ENCODE assay signal across 29 cellular contexts in the genomic region with DNA sequence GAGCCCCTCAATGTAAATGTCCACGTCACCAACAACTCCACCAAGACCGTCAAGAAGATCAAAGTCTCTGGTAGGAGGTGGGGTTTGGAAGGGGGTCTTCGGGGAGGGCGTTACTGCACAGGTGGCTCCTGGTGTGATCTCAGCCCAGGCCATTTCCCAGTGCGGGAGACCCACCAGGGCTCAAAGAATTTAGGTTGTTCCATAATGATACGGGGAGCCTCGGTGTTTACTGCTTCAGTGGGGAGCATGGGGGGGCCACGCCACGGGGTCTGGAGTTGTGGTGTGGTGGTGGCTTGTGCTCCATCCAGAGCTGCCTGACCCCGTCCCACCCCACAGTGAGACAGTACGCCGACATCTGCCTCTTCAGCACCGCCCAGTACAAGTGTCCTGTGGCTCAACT. TPM values are rescaled to one million over a fixed set of nuclear protein-coding genes. Genes with fewer than 3 reads are reported as not detected.
DNase-seq lines count a peak whose midpoint lies in the region; ATAC-seq and TF ChIP-seq lines count a peak whose summit lies in the region.
"Had no signal": no experiment of that assay in that cellular context is flagged by ENCODE, and none has a peak within 500 bp of the region (broad histone marks: within the 10 kb centered on the region; RNA-seq: fewer than 3 reads in every experiment).

No MANE protein-coding gene starts in this region.

- no peak overlapping the region for H2AFZ ChIP-seq in osteoblast (ENCODE audit: low read length)
- H2AFZ ChIP-seq: GM23338 had no signal

- no peak overlapping the region for H3K4me2 ChIP-seq in osteoblast (ENCODE audit: insufficient read depth, low read length)
- H3K4me2 ChIP-seq: GM23338 had no signal

- H3K27me3 Mint-ChIP-seq in activated CD8-positive, alpha-beta memory T cell treated with anti-CD3 and anti-CD28 coated beads, Interleukin-2, amount 10 ng/mL, durations not matched to agents 7 days and 5 days, result no peaks in the 10 kb centered on the region
- no peaks in the 10 kb centered on the region for H3K27me3 Mint-ChIP-seq in T-helper 17 cell
- peaks cover 2 to 13% (median 4%) of the 10 kb centered on the region in 3 donors for H3K27me3 Mint-ChIP-seq in immature natural killer cell (ENCODE audit: low read depth in 3 of 3)
- H3K27me3 Mint-ChIP-seq: CD4-positive, alpha-beta memory T cell had no signal

- ATAC-seq in activated CD8-positive, alpha-beta memory T cell treated with anti-CD3 and anti-CD28 coated beads, Interleukin-2, amount 10 ng/mL, durations not matched to agents 7 days and 5 days, result no peak
- ATAC-seq in T-helper 17 cell, result no peak
- no peak for ATAC-seq in GM21447 (IDR thresholded peaks at IDR 0.05; ENCODE audit: unreplicated experiment)
- ATAC-seq: GM23338, Panc1 had no signal

- no peaks in the 10 kb centered on the region for H3K79me2 ChIP-seq in osteoblast (ENCODE audit: insufficient read depth, low read length)

- no peak overlapping the region for H3K4me3 Mint-ChIP-seq in activated CD8-positive, alpha-beta memory T cell treated with anti-CD3 and anti-CD28 coated beads, Interleukin-2, amount 10 ng/mL, durations not matched to agents 7 days and 5 days
- H3K4me3 Mint-ChIP-seq in T-helper 17 cell, result peak overlapping the region; percentile 3
- H3K4me3 Mint-ChIP-seq in immature natural killer cell, result peak overlapping the region in 2 of 5 donors; percentile 45 to 65
- H3K4me3 Mint-ChIP-seq: CD4-positive, alpha-beta memory T cell; GM23338; HFFc6 had no signal

- no peaks in the 10 kb centered on the region for H4K20me1 ChIP-seq in osteoblast (ENCODE audit: insufficient read depth, low read length)
- H4K20me1 ChIP-seq: BLaER1 had no signal

- H3K4me1 Mint-ChIP-seq in activated CD8-positive, alpha-beta memory T cell treated with anti-CD3 and anti-CD28 coated beads, Interleukin-2, amount 10 ng/mL, durations not matched to agents 7 days and 5 days, result peaks cover 77% of the 10 kb centered on the region
- H3K4me1 Mint-ChIP-seq in T-helper 17 cell (peaks cover 24% of the 10 kb centered on the region), immature natural killer cell (peaks cover 53 to 55% of the 10 kb centered on the region in 2 donors)
- H3K4me1 Mint-ChIP-seq: GM23338 had no signal

- H3K36me3 ChIP-seq in osteoblast (ENCODE audit: insufficient read depth, low read length), result no peaks in the 10 kb centered on the region

- TF ChIP-seq CTCF in osteoblast (IDR thresholded peaks at IDR 0.05; ENCODE audit: extremely low read depth, low read depth, low read length), result no peak

- H3K4me1 ChIP-seq in osteoblast (ENCODE audit: insufficient read depth, low read length), result peaks cover 7% of the 10 kb centered on the region
- H3K4me1 ChIP-seq: HAP-1 had no signal

- no peaks in the 10 kb centered on the region for H3K9me3 Mint-ChIP-seq in activated CD8-positive, alpha-beta memory T cell treated with anti-CD3 and anti-CD28 coated beads, Interleukin-2, amount 10 ng/mL, durations not matched to agents 7 days and 5 days (ENCODE audit: low read depth)
- H3K9me3 Mint-ChIP-seq in immature natural killer cell, result no peaks in the 10 kb centered on the region
- H3K9me3 Mint-ChIP-seq: CD4-positive, alpha-beta memory T cell; GM23338; HFFc6 had no signal

- no peaks in the 10 kb centered on the region for H3K27me3 ChIP-seq in osteoblast (ENCODE audit: insufficient read depth, low read length)
- H3K27me3 ChIP-seq: BLaER1 had no signal

- CTCF ChIA-PET in activated CD8-positive, alpha-beta memory T cell treated with anti-CD3 and anti-CD28 coated beads, Interleukin-2, amount 10 ng/mL, durations not matched to agents 7 days and 5 days (lab: Charles Lee), result no interaction called here

- H3K36me3 Mint-ChIP-seq in activated CD8-positive, alpha-beta memory T cell treated with anti-CD3 and anti-CD28 coated beads, Interleukin-2, amount 10 ng/mL, durations not matched to agents 7 days and 5 days, result peaks cover 70% of the 10 kb centered on the region
- H3K36me3 Mint-ChIP-seq in T-helper 17 cell (ENCODE audit: low read depth) (peaks cover 4% of the 10 kb centered on the region), immature natural killer cell (peaks cover 10 to 28% (median 23%) of the 10 kb centered on the region in 3 donors)

- no peak overlapping the region for H3K27ac ChIP-seq in osteoblast (ENCODE audit: low read depth, low read length)
- H3K27ac ChIP-seq: RWPE1 had no signal

- no peak overlapping the region for H3K4me3 ChIP-seq in osteoblast (ENCODE audit: insufficient read depth, low read length)
- H3K4me3 ChIP-seq: BLaER1, GM23338, HAP-1 had no signal

- H3K27ac Mint-ChIP-seq in activated CD8-positive, alpha-beta memory T cell treated with anti-CD3 and anti-CD28 coated beads, Interleukin-2, amount 10 ng/mL, durations not matched to agents 7 days and 5 days, result peak overlapping the region; percentile 32
- no peak overlapping the region for H3K27ac Mint-ChIP-seq in T-helper 17 cell
- peak overlapping the region; percentile 71 to 87 (median 82) for H3K27ac Mint-ChIP-seq in immature natural killer cell
- H3K27ac Mint-ChIP-seq: GM23338, HFFc6 had no signal

- H3K9me3 ChIP-seq in T-helper 17 cell (ENCODE audit: control insufficient read depth, low read length, poor library complexity, severe bottlenecking) (no peaks in the 10 kb centered on the region), osteoblast (ENCODE audit: low read depth, low read length) (no peaks in the 10 kb centered on the region)
- H3K9me3 ChIP-seq: HAP-1 had no signal

- DNase-seq in activated CD8-positive, alpha-beta memory T cell treated with anti-CD3 and anti-CD28 coated beads, Interleukin-2, amount 10 ng/mL, durations not matched to agents 7 days and 5 days, result no peak
- no peak for DNase-seq in activated CD8-positive, alpha-beta memory T cell treated with anti-CD3 and anti-CD28 coated beads for 24 hours
- DNase-seq in T-helper 17 cell (no peak), immature natural killer cell (no peak), osteoblast (ENCODE audit: insufficient read length, low spot score, missing footprints) (peak; percentile 67), NOMO-1 treated with DMSO at 0.1 percent for 48 hours (lab: John Stamatoyannopoulos, UW; ENCODE audit: unreplicated experiment) (no peak), NCI-H1694 treated with DMSO at 0.1 percent for 48 hours (lab: John Stamatoyannopoulos, UW) (no peak)
- DNase-seq: 8988T; CD4-positive, alpha-beta memory T cell; COR-L47; DMS53; HFFc6; KBM-7; NCI-H1105; NCI-H1436 treated with DMSO at 0.1 percent for 48 hours; NCI-H1930; NCI-H2107; NCI-H446 treated with DMSO at 0.1 percent for 48 hours; NCI-H526; SHP77 had no signal

RNA-seq across cellular contexts. Expression of a gene that starts 7.8 kb away (rescaled TPM):
- total RNA-seq in activated CD8-positive, alpha-beta memory T cell treated with anti-CD3 and anti-CD28 coated beads, Interleukin-2, amount 10 ng/mL, durations not matched to agents 7 days and 5 days, result 100 to 1,000 TPM; 348 to 365 TPM
- total RNA-seq in T-helper 17 cell (100 to 1,000 TPM; 220 to 255 TPM), osteoblast (6.2 and 8.7 TPM in 2 replicates)
- 10 to 100 TPM; 46.0 to 70.9 (median 60.4) TPM for polyA plus RNA-seq in immature natural killer cell

RNA-seq across cellular contexts. Expression of a gene that starts 13.0 kb away (rescaled TPM):
- total RNA-seq in activated CD8-positive, alpha-beta memory T cell treated with anti-CD3 and anti-CD28 coated beads, Interleukin-2, amount 10 ng/mL, durations not matched to agents 7 days and 5 days, result 10 to 100 TPM; 23.6 to 26.1 TPM
- total RNA-seq in T-helper 17 cell (1 to 10 TPM; 5.9 to 9.3 TPM), osteoblast (11.2 and 13.0 TPM in 2 replicates)
- polyA plus RNA-seq in immature natural killer cell, result 10 to 100 TPM; 26.2 to 52.1 (median 37.6) TPM

RNA-seq across cellular contexts. Expression of a gene that starts 14.3 kb away (rescaled TPM):
- 10 to 100 TPM; 88.5 to 96.9 TPM for total RNA-seq in activated CD8-positive, alpha-beta memory T cell treated with anti-CD3 and anti-CD28 coated beads, Interleukin-2, amount 10 ng/mL, durations not matched to agents 7 days and 5 days
- 10 to 100 TPM; 38.0 to 44.9 TPM for total RNA-seq in T-helper 17 cell
- polyA plus RNA-seq in immature natural killer cell, result 10 to 100 TPM in 1 of 3 donors, 1 to 10 TPM in 2; 3.8 to 11.1 (median 4.6) TPM
- 18.6 and 19.9 TPM in 2 replicates for total RNA-seq in osteoblast

RNA-seq across cellular contexts. Expression of a gene that starts 21.4 kb away (rescaled TPM):
- under 1 TPM in 1 of 2 experiments, not detected in 1; 0.12 TPM for total RNA-seq in activated CD8-positive, alpha-beta memory T cell treated with anti-CD3 and anti-CD28 coated beads, Interleukin-2, amount 10 ng/mL, durations not matched to agents 7 days and 5 days
- total RNA-seq in T-helper 17 cell, result 1 to 10 TPM; 1.0 to 1.6 TPM
- polyA plus RNA-seq in immature natural killer cell, result not detected
- total RNA-seq in osteoblast, result 0.59 and 1.4 TPM in 2 replicates
- total RNA-seq: Daoy, G401, HFFc6, OCI-LY7 had no signal

RNA-seq across cellular contexts. Expression of a gene that starts 21.5 kb away (rescaled TPM):
- under 1 TPM; 0.70 to 0.96 TPM for total RNA-seq in activated CD8-positive, alpha-beta memory T cell treated with anti-CD3 and anti-CD28 coated beads, Interleukin-2, amount 10 ng/mL, durations not matched to agents 7 days and 5 days
- total RNA-seq in T-helper 17 cell (10 to 100 TPM; 10.3 to 15.3 TPM), osteoblast (5.9 and 11.2 TPM in 2 replicates)
- polyA plus RNA-seq in immature natural killer cell, result 1 to 10 TPM; 1.1 to 2.2 (median 1.1) TPM
- total RNA-seq: G401, OCI-LY7 had no signal

Comparison
In these comparisons a context has a peak if more than half of its experiments do, and no peak if none do; other contexts are left out.
1. RNA of a gene that starts 7.8 kb away (total RNA-seq): 348 to 365 TPM in activated CD8-positive, alpha-beta memory T cell treated with anti-CD3 and anti-CD28 coated beads, Interleukin-2, amount 10 ng/mL, durations not matched to agents 7 days and 5 days and 220 to 255 TPM in T-helper 17 cell; 6.2 to 8.7 TPM in osteoblast; every median in the first group is over 10 times any median in the second.